In the genomic region with DNA sequence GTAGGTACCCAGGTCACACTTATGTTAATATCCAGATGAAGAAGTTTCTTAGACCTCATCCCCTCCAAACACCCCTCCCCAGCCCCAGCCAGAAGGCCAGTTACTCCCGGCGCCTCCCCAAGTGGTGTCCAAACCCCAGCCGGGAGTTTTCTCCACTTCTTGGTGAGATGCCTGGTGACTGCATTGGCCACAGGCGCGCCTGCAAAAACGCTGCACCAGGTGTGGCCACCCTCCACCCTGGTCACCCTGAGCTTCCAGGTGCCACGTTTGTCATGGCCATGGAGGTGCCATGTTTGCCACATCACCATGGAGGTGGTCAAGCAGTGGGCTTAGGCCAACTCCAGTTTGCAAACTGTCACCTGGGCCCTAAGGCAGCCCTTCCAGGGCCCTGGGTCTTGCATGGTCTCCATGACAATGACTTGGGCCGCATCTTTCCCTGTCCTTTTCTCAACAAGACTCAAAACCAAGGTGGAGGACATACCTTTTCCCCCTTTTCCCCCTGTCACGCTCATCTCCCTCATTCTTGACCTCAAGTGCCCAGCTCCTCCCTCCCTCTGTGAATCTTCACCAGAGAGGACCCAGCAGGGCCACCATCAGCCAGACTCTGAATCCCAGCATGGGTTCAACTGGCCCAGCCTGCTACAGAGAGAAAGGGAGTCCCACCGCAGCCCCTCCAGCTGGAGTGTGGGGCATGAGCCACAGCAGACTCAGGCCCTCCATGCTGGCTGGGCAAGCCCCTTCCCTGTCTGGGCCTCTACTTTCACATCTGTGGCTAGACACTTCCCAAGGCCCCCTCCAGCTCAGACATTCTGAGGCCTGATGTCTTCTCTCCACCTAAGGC, we compare ENCODE assay signal across 15 cellular contexts.
"Had no signal": no experiment of that assay in that cellular context is flagged by ENCODE, and none has a peak within 500 bp of the region (broad histone marks: within the 10 kb centered on the region; RNA-seq: fewer than 3 reads in every experiment).

No MANE protein-coding gene starts in this region.

- DNase-seq: activated CD4-positive, alpha-beta memory T cell treated with anti-CD3 and anti-CD28 coated beads, Interleukin-2, amount 10 ng/mL, durations not matched to agents 7 days and 5 days; activated CD4-positive, alpha-beta T cell treated with anti-CD3 and anti-CD28 coated beads for 1 hour; activated naive CD4-positive, alpha-beta T cell treated with Interleukin-2 at 50 U/mL for 16 hours; activated naive CD8-positive, alpha-beta T cell treated with anti-CD3 and anti-CD28 coated beads, Interleukin-2, amount 50 U/mL, for 24 hours; effector CD4-positive, alpha-beta T cell; gastrocnemius medialis; heart right ventricle; left ventricle myocardium superior; mesendoderm; small intestine; substantia nigra had no signal

- ATAC-seq: activated naive CD8-positive, alpha-beta T cell treated with anti-CD3 and anti-CD28 coated beads, Interleukin-2, amount 50 U/mL, for 24 hours; gastrocnemius medialis; left ventricle myocardium superior had no signal

- H3K27ac ChIP-seq: epithelial cell of prostate, gastrocnemius medialis, heart right ventricle had no signal

- H3K4me3 ChIP-seq: gastrocnemius medialis, heart right ventricle had no signal

- H3K4me1 ChIP-seq: gastrocnemius medialis, heart right ventricle had no signal

- H3K36me3 ChIP-seq: gastrocnemius medialis, heart right ventricle had no signal

- FAIRE-seq: astrocyte, keratinocyte, small intestine, urothelium cell line had no signal

- H3K9me3 ChIP-seq: gastrocnemius medialis had no signal
